13 cellular contexts compared by ENCODE assay signal in the genomic region with DNA sequence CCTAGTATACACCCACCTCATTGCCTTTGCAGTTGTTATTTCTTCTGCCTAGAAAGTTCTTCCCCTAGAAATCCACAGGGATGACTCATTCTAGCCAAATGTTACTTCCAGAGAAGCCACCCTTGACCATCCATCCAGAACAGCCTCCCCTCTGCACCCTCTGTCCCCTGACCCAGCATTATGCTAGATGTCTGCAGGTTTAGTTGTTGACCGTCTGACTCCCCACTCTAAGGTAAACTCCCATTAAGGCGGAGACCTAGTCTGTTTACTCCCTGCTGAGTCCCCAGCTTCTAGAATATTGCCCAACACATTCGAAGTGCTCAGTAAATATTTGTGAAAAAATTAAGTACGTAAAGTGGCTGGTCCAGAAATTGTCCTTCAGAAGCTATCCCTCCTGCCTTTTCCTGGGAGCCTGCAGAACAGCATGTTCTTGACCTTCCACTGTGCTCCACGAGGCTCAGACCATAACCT. TPM values are rescaled to one million over a fixed set of nuclear protein-coding genes. Genes with fewer than 3 reads are reported as not detected.
DNase-seq lines count a peak whose midpoint lies in the region; ATAC-seq and TF ChIP-seq lines count a peak whose summit lies in the region.
"Had no signal": no experiment of that assay in that cellular context is flagged by ENCODE, and none has a peak within 500 bp of the region (broad histone marks: within the 10 kb centered on the region; RNA-seq: fewer than 3 reads in every experiment).

No MANE protein-coding gene starts in this region.

- WGBS in lung, 2 donors = 69 to 84% methylated on average over 5 of the region's 5 CpGs

- H3K4me3 ChIP-seq in AG10803 (ENCODE audit: low read length) (no peak overlapping the region), choroid plexus epithelial cell (ENCODE audit: low read depth, low read length) (no peak overlapping the region), lung (no peak overlapping the region)
- H3K4me3 ChIP-seq: skin epidermis had no signal

- H3K36me3 ChIP-seq in lung (ENCODE audit: control insufficient read depth in 2 of 2, insufficient read depth in 2 of 2, low read length in 2 of 2) = peaks cover 0 to 3% of the 10 kb centered on the region in 2 donors

- H3K4me1 ChIP-seq in lung (ENCODE audit: control insufficient read depth in 2 of 2, insufficient read depth in 2 of 2, low read length in 2 of 2) = peaks cover 0 to 8% of the 10 kb centered on the region in 2 donors

- H3K27me3 ChIP-seq in lung (ENCODE audit: control insufficient read depth, insufficient read depth) = no peaks in the 10 kb centered on the region

- TF ChIP-seq CTCF in AG10803 (conservative IDR thresholded peaks at IDR 0.05; ENCODE audit: low read length) (no peak), choroid plexus epithelial cell (conservative IDR thresholded peaks at IDR 0.05; ENCODE audit: low read depth, low read length) (no peak), lung (IDR thresholded peaks at IDR 0.05; ENCODE audit: control extremely low read depth, extremely low read depth) (no peak)

- H3K27ac ChIP-seq in lung (ENCODE audit: low read depth in 1 of 2, low read length in 1 of 2) = peak overlapping the region in 1 of 2 donors; percentile 79

- DNase-seq in AG10803 (ENCODE audit: low read depth) (peak; percentile 24), M059J (ENCODE audit: low read depth) (peak; percentile 51), choroid plexus epithelial cell (ENCODE audit: low read depth) (peak; percentile 64), lung (ENCODE audit: low spot score) (peak; percentile 41), SKM-1 (lab: John Stamatoyannopoulos, UW; ENCODE audit: unreplicated experiment) (no peak)
- no peak for DNase-seq in effector CD4-positive, alpha-beta T cell
- DNase-seq: activated CD4-positive, alpha-beta T cell treated with anti-CD3 and anti-CD28 coated beads for 36 hours; activated effector memory CD4-positive, alpha-beta T cell treated with anti-CD3 and anti-CD28 coated beads, Interleukin-2, amount 50 U/mL, for 16 hours; NCI-H1048; SK-N-SH had no signal

- peak; percentile 60 for ATAC-seq in lung (ENCODE audit: insufficient read depth, low FRiP score)
- no peak for ATAC-seq in activated CD4-positive, CD25-positive, alpha-beta regulatory T cell treated with anti-CD3 and anti-CD28 coated beads, Interleukin-2, amount 50 U/mL, for 24 hours
- no peak for ATAC-seq in HG02840 (IDR thresholded peaks at IDR 0.05; ENCODE audit: low FRiP score, unreplicated experiment)
- ATAC-seq: activated CD4-positive, alpha-beta T cell treated with anti-CD3 and anti-CD28 coated beads for 36 hours had no signal

- H3K9me3 ChIP-seq in lung (ENCODE audit: control insufficient read depth in 2 of 2, insufficient read depth in 1 of 2, low read length in 1 of 2) = peaks cover 0 to 2% of the 10 kb centered on the region in 2 donors
- H3K9me3 ChIP-seq: SK-N-SH had no signal

RNA-seq across cellular contexts. Expression of gene SRD5A3, which starts 11.0 kb away (rescaled TPM):
- total RNA-seq in M059J (2014; rRNA removed; shearing (Covaris generic)) = 4.1 and 4.7 TPM in 2 replicates
- 10 to 100 TPM; 13.6 to 31.5 TPM for total RNA-seq in lung
- polyA plus RNA-seq in lung = 10 to 100 TPM; 16.6 to 37.1 TPM

RNA-seq across cellular contexts. Expression of gene TMEM165, which starts 38.7 kb away (rescaled TPM):
- total RNA-seq in M059J (2014; rRNA removed; shearing (Covaris generic)) = 132 and 143 TPM in 2 replicates
- 100 to 1,000 TPM; 178 to 184 TPM for total RNA-seq in lung
- polyA plus RNA-seq in lung = 100 to 1,000 TPM; 152 to 179 TPM

Comparison
In these comparisons a context has a peak if more than half of its experiments do, and no peak if none do; other contexts are left out.
1. DNase-seq: peak in AG10803 (single experiment), M059J (single experiment), choroid plexus epithelial cell (single experiment) and lung (single experiment); none in effector CD4-positive, alpha-beta T cell (single experiment) and SKM-1 (single experiment).